Comparison of ENCODE assay signal across 15 cellular contexts in the genomic region with DNA sequence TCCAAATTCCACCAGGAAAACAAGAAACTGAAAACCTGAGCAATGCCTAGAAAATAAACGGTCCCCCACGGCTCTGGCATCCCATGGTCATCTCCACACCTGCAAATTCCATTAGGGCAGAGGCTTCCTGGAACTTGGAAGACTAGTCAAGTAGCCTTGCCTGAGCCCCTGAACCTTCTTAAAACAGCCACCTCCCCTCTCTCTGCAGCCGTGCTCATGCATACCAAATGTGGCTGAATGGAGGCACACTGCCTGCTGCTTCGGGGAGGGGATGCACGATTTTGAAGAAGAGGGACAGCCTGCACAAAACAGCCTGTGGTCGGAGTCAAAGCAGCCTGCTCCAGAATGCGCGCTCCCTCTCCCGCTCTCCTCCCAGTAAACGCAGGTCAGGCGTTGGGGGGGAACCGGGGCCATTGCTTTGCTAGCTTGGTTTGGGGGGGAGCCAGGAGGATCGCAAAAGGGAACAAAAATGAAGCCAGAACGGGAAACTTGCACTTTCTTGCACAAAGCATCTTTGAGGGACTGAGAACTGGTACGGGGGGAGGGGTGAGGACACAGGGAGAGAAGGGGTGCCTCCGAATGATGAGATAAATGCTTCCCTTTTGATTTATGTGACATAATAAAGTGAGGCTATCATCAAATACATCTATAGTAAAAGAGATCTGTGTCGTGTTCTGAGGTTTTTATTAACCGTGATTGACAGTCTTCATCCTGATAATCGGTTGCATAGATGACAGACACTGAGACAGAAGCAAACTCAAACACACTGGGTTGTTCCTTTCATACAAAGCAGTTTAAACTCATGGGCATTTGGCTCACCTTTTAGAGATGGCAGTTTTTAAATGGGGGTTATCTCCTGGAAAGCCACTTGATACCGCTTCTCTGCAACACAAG. TPM values are rescaled to one million over a fixed set of nuclear protein-coding genes. Genes with fewer than 3 reads are reported as not detected.
DNase-seq lines count a peak whose midpoint lies in the region; ATAC-seq and TF ChIP-seq lines count a peak whose summit lies in the region.
"Had no signal": no experiment of that assay in that cellular context is flagged by ENCODE, and none has a peak within 500 bp of the region (broad histone marks: within the 10 kb centered on the region; RNA-seq: fewer than 3 reads in every experiment).

A gene (minus strand): TSS at position 347 of the 894 bp plus-strand sequence. CDS start 267 bp downstream, at position 80.

- H3K4me3 Mint-ChIP-seq in endothelial cell (ENCODE audit: unreplicated experiment) (peak within 1 kb of the TSS; percentile 57), T-helper 17 cell (no peak within 1 kb of the TSS)
- H3K4me3 Mint-ChIP-seq in stimulated activated effector memory CD8-positive, alpha-beta T cell treated with anti-CD3 and anti-CD28 coated beads, Interleukin-12 subunit alpha, Interleukin-12 subunit beta, amount 100 ng/mL, for 72 hours: no peak within 1 kb of the TSS
- H3K4me3 Mint-ChIP-seq: activated naive CD8-positive, alpha-beta T cell treated with anti-CD3 and anti-CD28 coated beads, Interleukin-2, amount 10 ng/mL, durations not matched to agents 7 days and 5 days; T-helper 2 cell treated with Interferon-gamma antibody and Interleukin-4, amounts not matched to agents 5 μg/mL and 100 μg/mL, for 36 hours had no signal

- peaks cover 12% of the 10 kb centered on the region for H3K4me1 Mint-ChIP-seq in endothelial cell (ENCODE audit: unreplicated experiment)
- no peaks in the 10 kb centered on the region for H3K4me1 Mint-ChIP-seq in T-helper 17 cell
- no peaks in the 10 kb centered on the region for H3K4me1 Mint-ChIP-seq in stimulated activated effector memory CD8-positive, alpha-beta T cell treated with anti-CD3 and anti-CD28 coated beads, Interleukin-12 subunit alpha, Interleukin-12 subunit beta, amount 100 ng/mL, for 72 hours
- H3K4me1 Mint-ChIP-seq: activated naive CD8-positive, alpha-beta T cell treated with anti-CD3 and anti-CD28 coated beads, Interleukin-2, amount 10 ng/mL, durations not matched to agents 7 days and 5 days had no signal

- TF ChIP-seq RAD21 in IMR-90 (IDR thresholded peaks at IDR 0.05; ENCODE audit: low read length): no peak

- H3K9me3 ChIP-seq in IMR-90 (ENCODE audit: control insufficient read depth, insufficient read depth, low read length) (no peaks in the 10 kb centered on the region), T-helper 17 cell (ENCODE audit: control insufficient read depth, low read length, poor library complexity, severe bottlenecking) (no peaks in the 10 kb centered on the region)
- H3K9me3 ChIP-seq: BLaER1 treated with 17β-estradiol and CSF1 and Interleukin-3, amounts not matched to agents 10 nM and 100 nM had no signal

- H3K4me2 ChIP-seq in IMR-90 (ENCODE audit: low read depth, low read length) (no peak within 1 kb of the TSS), mesendoderm (ENCODE audit: low read length) (peak within 1 kb of the TSS; percentile 81)
- H3K4me2 ChIP-seq: BLaER1 treated with 17β-estradiol and CSF1 and Interleukin-3, amounts not matched to agents 10 nM and 100 nM had no signal

- no peaks in the 10 kb centered on the region for H3K9me1 ChIP-seq in IMR-90 (ENCODE audit: insufficient read depth, low read length)

- H2AFZ ChIP-seq in IMR-90 (replicated peaks; ENCODE audit: low read length, poor library complexity): peak within 1 kb of the TSS; percentile 32

- no TSS peak for BruUV-seq in IMR-90 (replicated peaks; lab: Mats Ljungman, UMichigan)

- no peak within 1 kb of the TSS for H3K56ac ChIP-seq in IMR-90 (ENCODE audit: extremely low read depth, insufficient read depth, low read length)
- H3K56ac ChIP-seq in mesendoderm (ENCODE audit: low read length): no peak within 1 kb of the TSS

- POLR2A ChIA-PET in IMR-90 (lab: Charles Lee; ENCODE audit: unreplicated experiment): no interaction called here

- TF ChIP-seq CTCF in IMR-90 (conservative IDR thresholded peaks at IDR 0.05; ENCODE audit: low read depth, low read length): no peak
- TF ChIP-seq CTCF in endothelial cell (IDR thresholded peaks at IDR 0.05; ENCODE audit: unreplicated experiment): no peak

- H2BK120ac ChIP-seq in IMR-90 (ENCODE audit: low read depth, low read length) (no peak within 1 kb of the TSS), mesendoderm (ENCODE audit: low read depth, low read length) (no peak within 1 kb of the TSS)

- no peak within 1 kb of the TSS for H2AK9ac ChIP-seq in IMR-90 (replicated peaks; ENCODE audit: low read depth, low read length, poor library complexity)

- H3K9me3 Mint-ChIP-seq in endothelial cell (ENCODE audit: unreplicated experiment): no peaks in the 10 kb centered on the region
- no peaks in the 10 kb centered on the region for H3K9me3 Mint-ChIP-seq in stimulated activated effector memory CD8-positive, alpha-beta T cell treated with anti-CD3 and anti-CD28 coated beads, Interleukin-12 subunit alpha, Interleukin-12 subunit beta, amount 100 ng/mL, for 72 hours
- H3K9me3 Mint-ChIP-seq: activated naive CD8-positive, alpha-beta T cell treated with anti-CD3 and anti-CD28 coated beads, Interleukin-2, amount 10 ng/mL, durations not matched to agents 7 days and 5 days; T-helper 2 cell treated with Interferon-gamma antibody and Interleukin-4, amounts not matched to agents 5 μg/mL and 100 μg/mL, for 36 hours had no signal

- H4K91ac ChIP-seq in IMR-90 (ENCODE audit: insufficient read depth, low read depth, low read length): no peak within 1 kb of the TSS

- TF ChIP-seq POLR2A in IMR-90 (IDR thresholded peaks at IDR 0.05; ENCODE audit: low read depth, low read length): no peak

- dilution Hi-C loops in IMR-90 (cut with HindIII; ENCODE audit: low sequenced_read_pairs, unreplicated experiment): no loop called here

- no peak within 1 kb of the TSS for H2AK5ac ChIP-seq in IMR-90 (ENCODE audit: low read depth, low read length)
- no peak within 1 kb of the TSS for H2AK5ac ChIP-seq in mesendoderm (ENCODE audit: low read length)

- no peak within 1 kb of the TSS for H3K23ac ChIP-seq in IMR-90 (ENCODE audit: low read depth, low read length)
- no peak within 1 kb of the TSS for H3K23ac ChIP-seq in mesendoderm (ENCODE audit: low read length)

- peaks cover 6% of the 10 kb centered on the region; the same call in 1 of the 2 replicates for H3K27me3 ChIP-seq in IMR-90 (ENCODE audit: control insufficient read depth, insufficient read depth, low read length)
- no peaks in the 10 kb centered on the region for H3K27me3 ChIP-seq in mesendoderm (ENCODE audit: insufficient read depth, low read length, poor library complexity)
- H3K27me3 ChIP-seq: BLaER1 treated with 17β-estradiol and CSF1 and Interleukin-3, amounts not matched to agents 10 nM and 100 nM had no signal

- H4K5ac ChIP-seq in IMR-90 (ENCODE audit: low read depth, low read length): no peak within 1 kb of the TSS
- no peak within 1 kb of the TSS for H4K5ac ChIP-seq in mesendoderm (ENCODE audit: low read length)

- in situ Hi-C loops in IMR-90 (cut with MboI; ENCODE audit: low sequenced_read_pairs): no loop called here

- H2BK15ac ChIP-seq in IMR-90 (ENCODE audit: low read depth, low read length) (no peak within 1 kb of the TSS), mesendoderm (replicated peaks; ENCODE audit: low read depth) (no peak within 1 kb of the TSS)

- no peak within 1 kb of the TSS for H3K9ac ChIP-seq in IMR-90 (ENCODE audit: low read depth, low read length)
- peak within 1 kb of the TSS; percentile 46 for H3K9ac ChIP-seq in mesendoderm (ENCODE audit: low read length)
- H3K9ac ChIP-seq: BLaER1 treated with 17β-estradiol and CSF1 and Interleukin-3, amounts not matched to agents 10 nM and 100 nM had no signal

- H3K79me2 ChIP-seq in mesendoderm (ENCODE audit: control insufficient read depth, insufficient read depth, low read length): no peaks in the 10 kb centered on the region

- H4K20me1 ChIP-seq in IMR-90 (ENCODE audit: insufficient read depth, low read length): no peaks in the 10 kb centered on the region
- H4K20me1 ChIP-seq: BLaER1 treated with 17β-estradiol and CSF1 and Interleukin-3, amounts not matched to agents 10 nM and 100 nM had no signal

- H3K36me3 ChIP-seq in IMR-90 (ENCODE audit: control insufficient read depth, insufficient read depth, low read length): no peaks in the 10 kb centered on the region
- no peaks in the 10 kb centered on the region for H3K36me3 ChIP-seq in mesendoderm (ENCODE audit: control insufficient read depth, insufficient read depth, low read length)
- H3K36me3 ChIP-seq: BLaER1 treated with 17β-estradiol and CSF1 and Interleukin-3, amounts not matched to agents 10 nM and 100 nM had no signal

- DNase-seq in IMR-90: no peak
- DNase-seq in endothelial cell (ENCODE audit: low spot score): no peak
- peak; percentile 54 for DNase-seq in mesendoderm
- peak in 37 of 49 donors; percentile 2 to 73 (median 18) for DNase-seq in substantia nigra (lab: John Stamatoyannopoulos, UW)
- no peak for DNase-seq in T-helper 17 cell
- DNase-seq in DMS79 treated with DMSO at 0.1 percent for 48 hours (lab: John Stamatoyannopoulos, UW): no peak
- DNase-seq in stimulated activated effector memory CD8-positive, alpha-beta T cell treated with anti-CD3 and anti-CD28 coated beads, Interleukin-12 subunit alpha, Interleukin-12 subunit beta, amount 100 ng/mL, for 72 hours (ENCODE audit: low spot score in 2 of 2): no peak
- no peak for DNase-seq in GM19238 (ENCODE audit: insufficient read length, low spot score)
- DNase-seq: activated naive CD8-positive, alpha-beta T cell treated with anti-CD3 and anti-CD28 coated beads, Interleukin-2, amount 10 ng/mL, durations not matched to agents 7 days and 5 days; mammary epithelial cell; NCI-H2081 treated with DMSO at 0.1 percent for 48 hours had no signal

- no peak within 1 kb of the TSS for H3K27ac Mint-ChIP-seq in endothelial cell (ENCODE audit: unreplicated experiment)
- no peak within 1 kb of the TSS for H3K27ac Mint-ChIP-seq in T-helper 17 cell
- H3K27ac Mint-ChIP-seq in stimulated activated effector memory CD8-positive, alpha-beta T cell treated with anti-CD3 and anti-CD28 coated beads, Interleukin-12 subunit alpha, Interleukin-12 subunit beta, amount 100 ng/mL, for 72 hours: no peak within 1 kb of the TSS
- H3K27ac Mint-ChIP-seq: activated naive CD8-positive, alpha-beta T cell treated with anti-CD3 and anti-CD28 coated beads, Interleukin-2, amount 10 ng/mL, durations not matched to agents 7 days and 5 days; T-helper 2 cell treated with Interferon-gamma antibody and Interleukin-4, amounts not matched to agents 5 μg/mL and 100 μg/mL, for 36 hours had no signal

- H3K4me3 ChIP-seq in IMR-90 (ENCODE audit: insufficient read depth, low read depth, low read length) (no peak within 1 kb of the TSS), mesendoderm (ENCODE audit: low read length) (peak within 1 kb of the TSS; percentile 33)
- H3K4me3 ChIP-seq: BLaER1 treated with 17β-estradiol and CSF1 and Interleukin-3, amounts not matched to agents 10 nM and 100 nM; GM12878 had no signal

- WGBS in IMR-90 (ENCODE audit: extremely low coverage in 2 of 2, insufficient read length in 1 of 2), 2 experiments: no CpG with 5 or more reads among the region's 20 CpGs
- no CpG with 5 or more reads among the region's 20 CpGs for whole genome bisulfite sequencing in mesendoderm (ENCODE audit: extremely low coverage, insufficient coverage, low lambda C conversion rate)

- intact Hi-C loops in IMR-90 (cut with micrococcal nuclease): no loop called here

- H3K4me1 ChIP-seq in IMR-90 (ENCODE audit: control insufficient read depth, insufficient read depth, low read length) (no peaks in the 10 kb centered on the region), mesendoderm (ENCODE audit: control insufficient read depth, low read depth, low read length) (peaks cover 2% of the 10 kb centered on the region)
- H3K4me1 ChIP-seq: BLaER1 treated with 17β-estradiol and CSF1 and Interleukin-3, amounts not matched to agents 10 nM and 100 nM had no signal

- H2BK5ac ChIP-seq in IMR-90 (ENCODE audit: low read depth, low read length, poor library complexity, severe bottlenecking) (no peak within 1 kb of the TSS), mesendoderm (ENCODE audit: low read length) (no peak within 1 kb of the TSS)

- no peak within 1 kb of the TSS for H2BK20ac ChIP-seq in IMR-90 (ENCODE audit: low read depth, low read length)

- H4K8ac ChIP-seq in IMR-90 (ENCODE audit: low read depth in 2 of 2, low read length in 2 of 2) (no peak within 1 kb of the TSS), mesendoderm (ENCODE audit: low read depth, low read length) (no peak within 1 kb of the TSS)

- H3K14ac ChIP-seq in IMR-90 (replicated peaks; ENCODE audit: low read depth, low read length): no peak within 1 kb of the TSS

- CTCF ChIA-PET in IMR-90 (lab: Yijun Ruan, JAX): no interaction called here

- H3K4ac ChIP-seq in IMR-90 (ENCODE audit: low read depth, low read length) (no peak within 1 kb of the TSS), mesendoderm (ENCODE audit: low read depth, low read length) (peak within 1 kb of the TSS; percentile 27)

- ATAC-seq in IMR-90 (ENCODE audit: low read depth) (no peak), T-helper 17 cell (no peak)
- ATAC-seq in stimulated activated effector memory CD8-positive, alpha-beta T cell treated with anti-CD3 and anti-CD28 coated beads, Interleukin-12 subunit alpha, Interleukin-12 subunit beta, amount 100 ng/mL, for 72 hours: no peak
- ATAC-seq: GM12878 had no signal

- H3K27me3 Mint-ChIP-seq in endothelial cell (ENCODE audit: unreplicated experiment): no peaks in the 10 kb centered on the region
- peaks cover 22% of the 10 kb centered on the region for H3K27me3 Mint-ChIP-seq in T-helper 17 cell

- H3K27ac ChIP-seq in IMR-90 (ENCODE audit: insufficient read depth, low read length) (no peak within 1 kb of the TSS), mesendoderm (ENCODE audit: low read depth, low read length) (peak within 1 kb of the TSS; percentile 51), substantia nigra (ENCODE audit: low read depth, low read length, poor library complexity, severe bottlenecking) (peak within 1 kb of the TSS; percentile 26)
- H3K27ac ChIP-seq: BLaER1 treated with 17β-estradiol and CSF1 and Interleukin-3, amounts not matched to agents 10 nM and 100 nM had no signal

- H3K18ac ChIP-seq in IMR-90 (ENCODE audit: low read depth, low read length): no peak within 1 kb of the TSS
- H3K18ac ChIP-seq in mesendoderm (ENCODE audit: low read length): peak within 1 kb of the TSS; percentile 92

- H3K36me3 Mint-ChIP-seq in endothelial cell (ENCODE audit: low read depth, unreplicated experiment): no peaks in the 10 kb centered on the region
- no peaks in the 10 kb centered on the region for H3K36me3 Mint-ChIP-seq in T-helper 17 cell (ENCODE audit: low read depth)
- no peaks in the 10 kb centered on the region for H3K36me3 Mint-ChIP-seq in stimulated activated effector memory CD8-positive, alpha-beta T cell treated with anti-CD3 and anti-CD28 coated beads, Interleukin-12 subunit alpha, Interleukin-12 subunit beta, amount 100 ng/mL, for 72 hours
- H3K36me3 Mint-ChIP-seq: activated naive CD8-positive, alpha-beta T cell treated with anti-CD3 and anti-CD28 coated beads, Interleukin-2, amount 10 ng/mL, durations not matched to agents 7 days and 5 days had no signal

- H3K79me1 ChIP-seq in IMR-90 (ENCODE audit: low read depth in 1 of 2, low read length in 2 of 2) (no peaks in the 10 kb centered on the region), mesendoderm (ENCODE audit: low read length) (no peaks in the 10 kb centered on the region)

RNA-seq across cellular contexts. Expression of the gene that starts here (rescaled TPM):
- total RNA-seq in IMR-90 (2012; rRNA removed) (not detected in 2 replicates), endothelial cell (ENCODE audit: unreplicated experiment) (0.54 TPM), T-helper 17 cell (not detected)
- polyA plus RNA-seq in IMR-90 (2012; rRNA removed): not detected in 2 replicates
- not detected in 2 replicates for polyA plus RNA-seq in IMR-90 (2012; cell fraction: cytosol; rRNA removed)
- not detected in 2 replicates for polyA plus RNA-seq in IMR-90 (2012; cell fraction: nucleus; rRNA removed; ENCODE audit: low replicate concordance)
- polyA plus RNA-seq in mesendoderm (2013, experiment 1 of 2): 2.1 TPM
- polyA plus RNA-seq in mesendoderm (2013, experiment 2 of 2): 2.5 TPM
- total RNA-seq: activated naive CD8-positive, alpha-beta T cell treated with anti-CD3 and anti-CD28 coated beads, Interleukin-2, amount 10 ng/mL, durations not matched to agents 7 days and 5 days; epithelial cell of proximal tubule; GM12878 had no signal
- polyA plus RNA-seq: GM12878 had no signal

Comparison
In these comparisons a context has a peak if more than half of its experiments do, and no peak if none do; other contexts are left out.
1. DNase-seq: peak in mesendoderm (single experiment) and substantia nigra (37 of 49); none in IMR-90 (single experiment), endothelial cell (single experiment), T-helper 17 cell (0 of 3), DMS79 treated with DMSO at 0.1 percent for 48 hours (single experiment), stimulated activated effector memory CD8-positive, alpha-beta T cell treated with anti-CD3 and anti-CD28 coated beads, Interleukin-12 subunit alpha, Interleukin-12 subunit beta, amount 100 ng/mL, for 72 hours (0 of 2) and GM19238 (single experiment).